ENCODE assay signal across 13 cellular contexts in the genomic region with DNA sequence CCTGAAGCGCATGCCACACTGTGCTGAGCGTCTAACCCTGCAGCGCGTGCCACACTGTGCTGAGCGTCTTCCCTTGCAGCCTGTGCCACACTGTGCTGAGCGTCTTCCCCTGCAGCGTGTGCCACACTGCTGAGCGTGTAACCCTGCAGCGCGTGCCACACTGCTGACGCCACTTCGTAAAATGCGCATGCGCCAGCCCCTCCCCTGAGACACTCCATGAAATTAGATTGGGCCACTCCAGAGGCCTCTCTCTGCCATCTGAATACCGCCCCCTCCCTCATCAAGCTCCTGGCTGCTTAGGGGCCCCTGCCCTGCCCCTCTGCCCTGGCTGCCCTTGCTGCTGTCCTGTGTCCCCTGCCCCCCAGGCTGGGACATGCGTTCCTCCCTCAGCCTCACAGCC.
"Had no signal": no experiment of that assay in that cellular context is flagged by ENCODE, and none has a peak within 500 bp of the region (broad histone marks: within the 10 kb centered on the region; RNA-seq: fewer than 3 reads in every experiment).

No MANE protein-coding gene starts in this region.

- DNase-seq: activated CD4-positive, alpha-beta T cell treated with anti-CD3 and anti-CD28 coated beads for 36 hours; activated CD8-positive, alpha-beta T cell treated with anti-CD3 and anti-CD28 coated beads for 36 hours; activated naive CD4-positive, alpha-beta T cell treated with anti-CD3 and anti-CD28 coated beads, Interleukin-2, amount 50 U/mL, for 16 hours; adrenal gland; body of pancreas; central memory CD4-positive, alpha-beta T cell; immature natural killer cell; naive B cell; stimulated activated naive CD4-positive, alpha-beta T cell; T1000 had no signal

- H3K4me3 ChIP-seq: adrenal gland, body of pancreas, lung, right atrium auricular region had no signal

- H3K4me1 ChIP-seq: adrenal gland, body of pancreas, right atrium auricular region had no signal

- H3K9me3 ChIP-seq: adrenal gland, body of pancreas, right atrium auricular region had no signal

- H3K27me3 ChIP-seq: adrenal gland, body of pancreas, right atrium auricular region had no signal

- ATAC-seq: activated CD4-positive, alpha-beta T cell treated with anti-CD3 and anti-CD28 coated beads for 36 hours; activated CD8-positive, alpha-beta T cell treated with anti-CD3 and anti-CD28 coated beads for 36 hours; body of pancreas had no signal

- H3K27ac ChIP-seq: adrenal gland, body of pancreas, right atrium auricular region, VCaP had no signal
